In the genomic region with DNA sequence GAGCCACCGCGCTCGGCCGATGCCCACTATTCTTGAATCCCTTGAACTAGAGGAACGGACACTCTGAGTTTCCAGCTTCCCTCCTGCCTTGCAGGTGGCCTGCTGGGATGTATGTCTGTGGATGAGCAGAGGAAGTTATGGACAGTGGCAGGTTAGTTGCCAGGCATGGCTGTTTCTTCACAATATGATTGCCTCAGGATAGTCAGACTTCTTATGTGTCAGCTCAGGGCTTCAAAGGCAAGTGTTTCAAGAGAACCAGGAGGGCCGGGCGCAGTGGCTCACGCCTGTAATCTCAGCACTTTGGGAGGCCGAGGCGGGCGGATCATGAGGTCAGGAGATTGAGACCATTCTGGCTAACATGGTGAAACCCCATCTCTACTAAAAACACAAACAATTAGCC, we compare ENCODE assay signal across 2 cellular contexts. TPM values are rescaled to one million over a fixed set of nuclear protein-coding genes. Genes with fewer than 3 reads are reported as not detected.
"Had no signal": no experiment of that assay in that cellular context is flagged by ENCODE, and none has a peak within 500 bp of the region (broad histone marks: within the 10 kb centered on the region; RNA-seq: fewer than 3 reads in every experiment).

No MANE protein-coding gene starts in this region.

RNA-seq across cellular contexts. Expression of a gene that starts 21.6 kb away (rescaled TPM):
- total RNA-seq: LHCN-M2, M059J had no signal
